Comparison of ENCODE assay signal across 1 cellular context in the genomic region with DNA sequence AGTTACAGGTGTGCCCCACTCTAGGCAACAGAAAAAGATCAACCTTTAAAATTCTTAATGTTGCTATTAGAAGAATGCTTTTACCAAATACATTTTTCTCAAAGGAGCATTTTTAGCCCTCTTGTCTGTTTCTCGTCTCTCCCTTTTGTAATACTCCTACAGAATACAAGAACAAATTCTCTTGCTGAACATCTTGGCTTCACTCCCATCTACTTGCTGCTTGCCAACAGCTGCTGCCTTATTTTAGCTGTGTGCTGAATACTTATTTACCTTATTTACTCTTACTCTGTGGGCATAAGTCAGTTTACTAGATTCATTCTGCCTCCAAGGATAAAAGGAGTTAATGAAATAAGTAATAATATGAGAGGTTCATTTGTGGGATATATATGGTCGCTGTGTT.
TF ChIP-seq lines count a peak whose summit lies in the region.

No MANE protein-coding gene starts in this region.

TF ChIP-seq in HepG2, 621 proteins besides CTCF, POLR2A, EP300 and RAD21 (continued from another document):
- TF ChIP-seq, protein P1, sequence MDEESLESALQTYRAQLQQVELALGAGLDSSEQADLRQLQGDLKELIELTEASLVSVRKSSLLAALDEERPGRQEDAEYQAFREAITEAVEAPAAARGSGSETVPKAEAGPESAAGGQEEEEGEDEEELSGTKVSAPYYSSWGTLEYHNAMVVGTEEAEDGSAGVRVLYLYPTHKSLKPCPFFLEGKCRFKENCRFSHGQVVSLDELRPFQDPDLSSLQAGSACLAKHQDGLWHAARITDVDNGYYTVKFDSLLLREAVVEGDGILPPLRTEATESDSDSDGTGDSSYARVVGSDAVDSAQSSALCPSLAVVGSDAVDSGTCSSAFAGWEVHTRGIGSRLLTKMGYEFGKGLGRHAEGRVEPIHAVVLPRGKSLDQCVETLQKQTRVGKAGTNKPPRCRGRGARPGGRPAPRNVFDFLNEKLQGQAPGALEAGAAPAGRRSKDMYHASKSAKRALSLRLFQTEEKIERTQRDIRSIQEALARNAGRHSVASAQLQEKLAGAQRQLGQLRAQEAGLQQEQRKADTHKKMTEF (CRISPR knock-in tag; IDR thresholded peaks at IDR 0.05) = no peak
- TF ChIP-seq TSC22D2 (CRISPR knock-in tag; IDR thresholded peaks at IDR 0.05; ENCODE audit: borderline replicate concordance) (no peak), HNF4G (IDR thresholded peaks at IDR 0.05; ENCODE audit: borderline replicate concordance, low read depth, low read length) (no peak), HNF4G (CRISPR knock-in tag; IDR thresholded peaks at IDR 0.05; ENCODE audit: borderline replicate concordance, low read depth) (no peak)
